ENCODE assay signal across 8 cellular contexts in the genomic region with DNA sequence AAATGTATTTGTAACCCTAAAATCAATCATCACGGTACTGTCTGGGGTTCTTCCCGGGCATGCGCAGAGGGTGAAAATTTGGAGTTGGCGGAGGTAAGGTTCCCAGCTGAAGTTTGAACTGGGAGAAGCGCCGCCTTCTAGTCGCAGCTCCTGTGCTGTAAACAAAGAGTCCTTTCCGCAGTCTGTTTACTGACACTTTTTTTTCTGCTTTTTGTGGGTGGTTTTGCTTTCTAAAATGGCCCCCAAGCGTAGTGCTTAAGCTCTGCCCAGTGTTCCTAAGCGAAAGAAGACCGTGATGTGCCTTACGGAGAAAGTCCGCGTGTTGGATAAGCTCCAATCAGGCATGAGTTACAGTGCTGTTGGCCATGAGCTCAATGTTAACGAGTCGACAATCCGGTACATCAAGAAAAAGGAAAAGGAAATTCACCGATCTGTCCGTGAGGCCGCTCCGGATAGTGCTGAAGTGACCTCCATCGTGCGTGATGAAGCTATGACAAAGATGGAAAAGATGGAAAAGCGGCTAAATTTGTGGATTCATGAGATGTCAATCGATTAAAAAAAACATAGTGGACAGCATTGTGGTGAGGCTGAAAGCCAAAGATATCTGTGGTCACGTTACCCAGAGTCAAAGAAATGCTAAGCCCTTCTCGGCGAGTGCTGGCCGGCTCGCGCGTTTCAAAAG. TPM values are rescaled to one million over a fixed set of nuclear protein-coding genes. Genes with fewer than 3 reads are reported as not detected.
DNase-seq lines count a peak whose midpoint lies in the region; FAIRE-seq and TF ChIP-seq lines count a peak whose summit lies in the region.

No MANE protein-coding gene starts in this region.

- peaks cover 38% of the 10 kb centered on the region for H3K4me1 Mint-ChIP-seq in activated T-cell treated with anti-CD3 and anti-CD28 coated beads, Interleukin-2, amount 50 U/mL, for 24 hours (ENCODE audit: low read depth)

- H3K27ac ChIP-seq in KMS-11 = peak overlapping the region; percentile 67
- H3K27ac ChIP-seq in small intestine (ENCODE audit: low read depth in 1 of 2, low read length in 1 of 2) = peak overlapping the region; percentile 94 to 97

- FAIRE-seq in bronchial epithelial cell (lab: Jason Lieb, UNC) = no peak
- FAIRE-seq in small intestine (lab: Jason Lieb, UNC) = no peak

- TF ChIP-seq CTCF in KMS-11 (conservative IDR thresholded peaks at IDR 0.05; ENCODE audit: low read depth, low read length) (no peak), bronchial epithelial cell (IDR thresholded peaks at IDR 0.05; ENCODE audit: insufficient read depth, low read length, severe bottlenecking) (no peak)

- peak overlapping the region; percentile 87 for H3K4me3 Mint-ChIP-seq in activated T-cell treated with anti-CD3 and anti-CD28 coated beads, Interleukin-2, amount 50 U/mL, for 24 hours

- peak overlapping the region; percentile 51 for H3K9ac ChIP-seq in KMS-11

- no peaks in the 10 kb centered on the region for H4K20me1 ChIP-seq in KMS-11 (ENCODE audit: insufficient read depth)

- no peak for DNase-seq in activated T-cell treated with anti-CD3 and anti-CD28 coated beads, Interleukin-2, amount 50 U/mL, for 24 hours
- DNase-seq in activated T-cell treated with anti-CD3 and anti-CD28 coated beads, Interleukin-2, amount 50 U/mL, for 48 hours = no peak
- DNase-seq in GOT3 (lab: John Stamatoyannopoulos, UW) (peak; percentile 63), RPMI8226 (peak; percentile 84), bronchial epithelial cell (ENCODE audit: low read depth) (peak; percentile 93), inferior parietal cortex (ENCODE audit: extremely low spot score) (peak; percentile 85), small intestine (peak; percentile 90)

- H3K4me1 ChIP-seq in KMS-11 (ENCODE audit: low read depth, poor library complexity, severe bottlenecking) (peaks cover 7% of the 10 kb centered on the region), small intestine (ENCODE audit: control insufficient read depth in 2 of 2, insufficient read depth in 1 of 2, low read depth in 1 of 2, low read length in 1 of 2) (peaks cover 0 to 2% of the 10 kb centered on the region in 2 donors)

- H2AFZ ChIP-seq in KMS-11 (ENCODE audit: low read depth) = peak overlapping the region; percentile 97

- H3K4me3 ChIP-seq in KMS-11 (IDR thresholded peaks at IDR 0.05; ENCODE audit: insufficient read depth, low read depth, low read length) (no peak overlapping the region), bronchial epithelial cell (ENCODE audit: low read depth, low read length) (peak overlapping the region; percentile 81), small intestine (ENCODE audit: low read depth in 1 of 2, low read length in 2 of 2) (peak overlapping the region; percentile 5 to 94)

- H3K27me3 Mint-ChIP-seq in activated T-cell treated with anti-CD3 and anti-CD28 coated beads, Interleukin-2, amount 50 U/mL, for 24 hours = no peaks in the 10 kb centered on the region

- H3K27me3 ChIP-seq in KMS-11 (ENCODE audit: insufficient read depth, low read depth) (no peaks in the 10 kb centered on the region), bronchial epithelial cell (ENCODE audit: control insufficient read depth, insufficient read depth, low read length) (no peaks in the 10 kb centered on the region), small intestine (ENCODE audit: control insufficient read depth in 2 of 2, insufficient read depth in 2 of 2, low read length in 2 of 2) (no peaks in the 10 kb centered on the region)

- H3K36me3 ChIP-seq in KMS-11 (ENCODE audit: insufficient read depth) (no peaks in the 10 kb centered on the region), bronchial epithelial cell (ENCODE audit: control insufficient read depth, insufficient read depth, low read length) (no peaks in the 10 kb centered on the region), small intestine (ENCODE audit: control insufficient read depth in 2 of 2, insufficient read depth in 2 of 2, low read length in 2 of 2) (no peaks in the 10 kb centered on the region)

- H3K9me3 Mint-ChIP-seq in activated T-cell treated with anti-CD3 and anti-CD28 coated beads, Interleukin-2, amount 50 U/mL, for 24 hours = no peaks in the 10 kb centered on the region

- H3K9me3 ChIP-seq in small intestine (ENCODE audit: control insufficient read depth, low read depth) = no peaks in the 10 kb centered on the region

- H3K36me3 Mint-ChIP-seq in activated T-cell treated with anti-CD3 and anti-CD28 coated beads, Interleukin-2, amount 50 U/mL, for 24 hours (ENCODE audit: low read depth) = peaks cover 31% of the 10 kb centered on the region

- H3K79me2 ChIP-seq in KMS-11 (ENCODE audit: insufficient read depth, low read depth) = peaks cover 9% of the 10 kb centered on the region; the same call in 1 of the 2 replicates

- peak overlapping the region; percentile 90 for H3K27ac Mint-ChIP-seq in activated T-cell treated with anti-CD3 and anti-CD28 coated beads, Interleukin-2, amount 50 U/mL, for 24 hours

- H3K4me2 ChIP-seq in KMS-11 = peak overlapping the region; percentile 64

- 2 to 4% (median 3%) methylated on average over 32 of the region's 32 CpGs for WGBS in small intestine, 3 donors

RNA-seq across cellular contexts. Expression of a gene that starts 0.6 kb away (rescaled TPM):
- 46.6 and 58.6 TPM in 2 replicates for total RNA-seq in bronchial epithelial cell
- 100 to 1,000 TPM; 108 to 390 (median 337) TPM for polyA plus RNA-seq in small intestine

RNA-seq across cellular contexts. Expression of a gene that starts 30.6 kb away (rescaled TPM):
- 28.2 and 33.2 TPM in 2 replicates for total RNA-seq in bronchial epithelial cell
- polyA plus RNA-seq in small intestine = 10 to 100 TPM in 2 of 3 donors, 1 to 10 TPM in 1; 9.6 to 19.9 (median 11.1) TPM

Comparison
In these comparisons a context has a peak if more than half of its experiments do, and no peak if none do; other contexts are left out.
1. DNase-seq: peak in GOT3 (single experiment), RPMI8226 (single experiment), bronchial epithelial cell (single experiment), inferior parietal cortex (single experiment) and small intestine (single experiment); none in activated T-cell treated with anti-CD3 and anti-CD28 coated beads, Interleukin-2, amount 50 U/mL, for 24 hours (single experiment) and activated T-cell treated with anti-CD3 and anti-CD28 coated beads, Interleukin-2, amount 50 U/mL, for 48 hours (0 of 2).